15 cellular contexts compared by ENCODE assay signal in the genomic region with DNA sequence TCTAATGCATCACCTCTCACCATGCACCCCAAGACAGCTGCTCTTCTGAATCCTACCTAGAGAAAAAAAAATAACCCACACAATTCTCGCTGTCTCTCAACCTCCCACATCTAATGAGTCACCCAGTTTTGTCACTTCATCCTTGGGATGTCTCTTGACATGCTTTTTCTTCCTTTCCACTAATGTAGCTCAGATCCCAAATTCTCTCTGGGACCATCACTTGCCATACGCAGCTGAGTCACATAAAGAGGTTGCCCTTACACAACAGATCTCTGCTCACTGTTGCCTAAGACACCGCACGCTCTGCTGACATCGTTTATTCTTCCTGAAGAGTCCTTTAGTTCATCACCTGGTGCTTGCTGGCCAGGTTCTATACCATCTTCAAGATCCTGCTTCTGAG.
DNase-seq lines count a peak whose midpoint lies in the region; ATAC-seq and TF ChIP-seq lines count a peak whose summit lies in the region.
"Had no signal": no experiment of that assay in that cellular context is flagged by ENCODE, and none has a peak within 500 bp of the region (broad histone marks: within the 10 kb centered on the region; RNA-seq: fewer than 3 reads in every experiment).

No MANE protein-coding gene starts in this region.

- CTCF ChIA-PET in GM10248 (lab: Yijun Ruan, JAX), result no interaction called here
- CTCF ChIA-PET in activated CD8-positive, alpha-beta T cell treated with anti-CD3 and anti-CD28 coated beads for 36 hours (lab: Charles Lee), result no interaction called here
- CTCF ChIA-PET in T-cell (lab: Charles Lee), result no interaction called here

- H3K4me3 Mint-ChIP-seq in activated T-helper 17 cell treated with anti-CD3 and anti-CD28 coated beads, Interleukin-2, amount 50 U/mL, for 72 hours, result no peak overlapping the region
- H3K4me3 Mint-ChIP-seq in neural crest cell, result no peak overlapping the region
- no peak overlapping the region for H3K4me3 Mint-ChIP-seq in activated CD8-positive, alpha-beta T cell treated with anti-CD3 and anti-CD28 coated beads for 36 hours
- no peak overlapping the region for H3K4me3 Mint-ChIP-seq in T-cell
- H3K4me3 Mint-ChIP-seq: CD4-positive, CD25-positive, alpha-beta regulatory T cell had no signal

- H3K4me1 Mint-ChIP-seq in activated T-helper 17 cell treated with anti-CD3 and anti-CD28 coated beads, Interleukin-2, amount 50 U/mL, for 72 hours, result no peaks in the 10 kb centered on the region
- H3K4me1 Mint-ChIP-seq in neural crest cell, result peaks cover 31% of the 10 kb centered on the region
- no peaks in the 10 kb centered on the region for H3K4me1 Mint-ChIP-seq in activated CD8-positive, alpha-beta T cell treated with anti-CD3 and anti-CD28 coated beads for 36 hours (ENCODE audit: low read depth)
- H3K4me1 Mint-ChIP-seq in T-cell, result no peaks in the 10 kb centered on the region
- H3K4me1 Mint-ChIP-seq: CD4-positive, CD25-positive, alpha-beta regulatory T cell had no signal

- no peaks in the 10 kb centered on the region for H3K36me3 Mint-ChIP-seq in activated T-helper 17 cell treated with anti-CD3 and anti-CD28 coated beads, Interleukin-2, amount 50 U/mL, for 72 hours (ENCODE audit: low read depth)
- peaks cover 6% of the 10 kb centered on the region for H3K36me3 Mint-ChIP-seq in neural crest cell (ENCODE audit: low read depth)
- no peaks in the 10 kb centered on the region for H3K36me3 Mint-ChIP-seq in activated CD8-positive, alpha-beta T cell treated with anti-CD3 and anti-CD28 coated beads for 36 hours (ENCODE audit: low read depth)
- H3K36me3 Mint-ChIP-seq in T-cell, result no peaks in the 10 kb centered on the region
- H3K36me3 Mint-ChIP-seq: CD4-positive, CD25-positive, alpha-beta regulatory T cell had no signal

- H3K27me3 Mint-ChIP-seq in activated T-helper 17 cell treated with anti-CD3 and anti-CD28 coated beads, Interleukin-2, amount 50 U/mL, for 72 hours, result no peaks in the 10 kb centered on the region
- H3K27me3 Mint-ChIP-seq in neural crest cell (ENCODE audit: low read depth), result no peaks in the 10 kb centered on the region
- H3K27me3 Mint-ChIP-seq in activated CD8-positive, alpha-beta T cell treated with anti-CD3 and anti-CD28 coated beads for 36 hours, result peaks cover 3% of the 10 kb centered on the region
- H3K27me3 Mint-ChIP-seq in T-cell, result peaks cover 0 to 3% of the 10 kb centered on the region in 2 donors
- H3K27me3 Mint-ChIP-seq: CD4-positive, CD25-positive, alpha-beta regulatory T cell had no signal

- no peak overlapping the region for H3K4me3 ChIP-seq in AG10803 (ENCODE audit: low read length)
- no peak overlapping the region for H3K4me3 ChIP-seq in fibroblast of mammary gland (ENCODE audit: control insufficient read depth, low read depth, low read length)
- H3K4me3 ChIP-seq: HAP-1 had no signal

- intact Hi-C loops in activated CD8-positive, alpha-beta T cell treated with anti-CD3 and anti-CD28 coated beads for 36 hours (cut with micrococcal nuclease), result no loop called here

- TF ChIP-seq CTCF in AG10803 (conservative IDR thresholded peaks at IDR 0.05; ENCODE audit: low read length) (no peak), fibroblast of mammary gland (conservative IDR thresholded peaks at IDR 0.05; ENCODE audit: control insufficient read depth, insufficient read depth, low read depth, low read length) (no peak), neural crest cell (conservative IDR thresholded peaks at IDR 0.05) (no peak), GM10248 (IDR thresholded peaks at IDR 0.05; ENCODE audit: control extremely low read depth, extremely low read depth, low read depth, missing control alignments) (no peak)
- TF ChIP-seq CTCF in activated CD8-positive, alpha-beta T cell treated with anti-CD3 and anti-CD28 coated beads for 36 hours (IDR thresholded peaks at IDR 0.05), result no peak

- no peak overlapping the region for H3K27ac Mint-ChIP-seq in activated T-helper 17 cell treated with anti-CD3 and anti-CD28 coated beads, Interleukin-2, amount 50 U/mL, for 72 hours
- peak overlapping the region; percentile 89 for H3K27ac Mint-ChIP-seq in neural crest cell (ENCODE audit: unreplicated experiment)
- no peak overlapping the region for H3K27ac Mint-ChIP-seq in activated CD8-positive, alpha-beta T cell treated with anti-CD3 and anti-CD28 coated beads for 36 hours
- H3K27ac Mint-ChIP-seq in T-cell, result no peak overlapping the region

- peaks cover 3% of the 10 kb centered on the region for H3K9me3 Mint-ChIP-seq in activated T-helper 17 cell treated with anti-CD3 and anti-CD28 coated beads, Interleukin-2, amount 50 U/mL, for 72 hours
- H3K9me3 Mint-ChIP-seq in neural crest cell, result peaks cover 3% of the 10 kb centered on the region
- no peaks in the 10 kb centered on the region for H3K9me3 Mint-ChIP-seq in activated CD8-positive, alpha-beta T cell treated with anti-CD3 and anti-CD28 coated beads for 36 hours
- H3K9me3 Mint-ChIP-seq in T-cell, result no peaks in the 10 kb centered on the region

- DNase-seq in AG10803 (ENCODE audit: low read depth), result peak; percentile 11
- DNase-seq in fibroblast of mammary gland (ENCODE audit: low read depth), result peak; percentile 34
- DNase-seq in neural crest cell (ENCODE audit: low read depth, low spot score), result no peak
- DNase-seq in GM10248 (ENCODE audit: extremely low spot score), result no peak
- no peak for DNase-seq in activated gamma-delta T cell treated with Interleukin-2 at 50 U/mL for 16 hours
- DNase-seq in activated CD8-positive, alpha-beta T cell treated with anti-CD3 and anti-CD28 coated beads for 36 hours, result no peak
- no peak for DNase-seq in T-cell
- DNase-seq: 8988T; ACHN; BE2C; CD4-positive, CD25-positive, alpha-beta regulatory T cell; GOT3 had no signal

- peak; percentile 38 for ATAC-seq in activated T-helper 17 cell treated with anti-CD3 and anti-CD28 coated beads, Interleukin-2, amount 50 U/mL, for 72 hours (replicated peaks)
- ATAC-seq in activated CD8-positive, alpha-beta T cell treated with anti-CD3 and anti-CD28 coated beads for 36 hours, result no peak
- no peak for ATAC-seq in T-cell (replicated peaks in 1 of 4)
- ATAC-seq: HepG2 had no signal

- POLR2A ChIA-PET in GM10248 (lab: Yijun Ruan, JAX), result no interaction called here
- POLR2A ChIA-PET in activated CD8-positive, alpha-beta T cell treated with anti-CD3 and anti-CD28 coated beads for 36 hours (lab: Charles Lee), result no interaction called here
- POLR2A ChIA-PET in T-cell (lab: Charles Lee), result no interaction called here

Comparison
In these comparisons a context has a peak if more than half of its experiments do, and no peak if none do; other contexts are left out.
1. DNase-seq: peak in AG10803 (single experiment) and fibroblast of mammary gland (single experiment); none in neural crest cell (single experiment), GM10248 (single experiment), activated gamma-delta T cell treated with Interleukin-2 at 50 U/mL for 16 hours (single experiment), activated CD8-positive, alpha-beta T cell treated with anti-CD3 and anti-CD28 coated beads for 36 hours (single experiment) and T-cell (0 of 34).